ENCODE assay signal across 25 cellular contexts in genomic region chr2:29448238-29448637, GRCh38.
"Had no signal": no experiment of that assay in that cellular context is flagged by ENCODE, and none has a peak within 500 bp of the region (broad histone marks: within the 10 kb centered on the region; RNA-seq: fewer than 3 reads in every experiment).

No MANE protein-coding gene starts in this region.

- H3K4me1 ChIP-seq: Peyer's patch had no signal

- H3K9me3 Mint-ChIP-seq: activated CD4-positive, alpha-beta memory T cell treated with anti-CD3 and anti-CD28 coated beads for 36 hours; activated CD4-positive, alpha-beta T cell treated with anti-CD3 and anti-CD28 coated beads, Interleukin-2, amount 10 ng/mL, durations not matched to agents 7 days and 5 days; activated naive CD4-positive, alpha-beta T cell treated with anti-CD3 and anti-CD28 coated beads, Interleukin-2, amount 50 U/mL, for 72 hours; activated T-cell treated with anti-CD3 and anti-CD28 coated beads, Interleukin-2, amount 50 U/mL, for 4 hours; central memory CD8-positive, alpha-beta T cell had no signal

- H3K4me3 ChIP-seq: MG63, Peyer's patch had no signal

- H3K27me3 ChIP-seq: MG63, Peyer's patch had no signal

- H3K36me3 Mint-ChIP-seq: activated CD4-positive, alpha-beta memory T cell treated with anti-CD3 and anti-CD28 coated beads for 36 hours; activated naive CD4-positive, alpha-beta T cell treated with anti-CD3 and anti-CD28 coated beads, Interleukin-2, amount 50 U/mL, for 72 hours; brain had no signal

- H3K27me3 Mint-ChIP-seq: brain had no signal

- H3K36me3 ChIP-seq: MG63, Peyer's patch had no signal

- H3K9me3 ChIP-seq: MG63, Peyer's patch had no signal

- H3K4me1 Mint-ChIP-seq: activated CD4-positive, alpha-beta T cell treated with anti-CD3 and anti-CD28 coated beads, Interleukin-2, amount 10 ng/mL, durations not matched to agents 7 days and 5 days; central memory CD8-positive, alpha-beta T cell had no signal

- DNase-seq: activated CD4-positive, alpha-beta memory T cell treated with anti-CD3 and anti-CD28 coated beads for 36 hours; activated CD4-positive, alpha-beta T cell treated with anti-CD3 and anti-CD28 coated beads, Interleukin-2, amount 10 ng/mL, durations not matched to agents 7 days and 5 days; activated CD4-positive, CD25-positive, alpha-beta regulatory T cell; activated CD8-positive, alpha-beta memory T cell treated with anti-CD3 and anti-CD28 coated beads for 24 hours; activated effector memory CD4-positive, alpha-beta T cell treated with anti-CD3 and anti-CD28 coated beads, Interleukin-2, amount 50 U/mL, for 16 hours; activated naive CD4-positive, alpha-beta T cell treated with Interleukin-2 at 50 U/mL for 16 hours; activated T-cell treated with anti-CD3 and anti-CD28 coated beads, Interleukin-2, amount 50 U/mL, for 4 hours; amygdala; MG63; NCI-H1105; NCI-H1436; NCI-H1694 treated with DMSO at 0.1 percent for 48 hours; NCI-H2029 treated with DMSO at 0.1 percent for 48 hours; NCI-H345; NCI-H510A; NCI-H526 treated with DMSO at 0.1 percent for 48 hours; NK-92 treated with Interleukin-12 subunit alpha and Interleukin-12 subunit beta, amount 100 ng/mL, for 24 hours; Peyer's patch; Right ventricle myocardium superior; T-helper 17 cell; T-helper 9 cell had no signal

- H3K27ac Mint-ChIP-seq: activated CD4-positive, alpha-beta memory T cell treated with anti-CD3 and anti-CD28 coated beads for 36 hours; activated CD4-positive, alpha-beta T cell treated with anti-CD3 and anti-CD28 coated beads, Interleukin-2, amount 10 ng/mL, durations not matched to agents 7 days and 5 days; activated naive CD4-positive, alpha-beta T cell treated with anti-CD3 and anti-CD28 coated beads, Interleukin-2, amount 50 U/mL, for 72 hours; T-helper 17 cell had no signal

- ATAC-seq: activated naive CD4-positive, alpha-beta T cell treated with anti-CD3 and anti-CD28 coated beads, Interleukin-2, amount 50 U/mL, for 72 hours; activated T-cell treated with anti-CD3 and anti-CD28 coated beads, Interleukin-2, amount 50 U/mL, for 4 hours; T-helper 17 cell had no signal

- H3K4me3 Mint-ChIP-seq: activated CD4-positive, alpha-beta memory T cell treated with anti-CD3 and anti-CD28 coated beads for 36 hours; activated CD4-positive, alpha-beta T cell treated with anti-CD3 and anti-CD28 coated beads, Interleukin-2, amount 10 ng/mL, durations not matched to agents 7 days and 5 days; activated T-cell treated with anti-CD3 and anti-CD28 coated beads, Interleukin-2, amount 50 U/mL, for 4 hours; brain; central memory CD8-positive, alpha-beta T cell; T-helper 17 cell had no signal

- H3K27ac ChIP-seq: Peyer's patch, RWPE1 had no signal
